In genomic region chr3:43902415-43902814, GRCh38 we compare ENCODE assay signal across 30 cellular contexts.
"Had no signal": no experiment of that assay in that cellular context is flagged by ENCODE, and none has a peak within 500 bp of the region (broad histone marks: within the 10 kb centered on the region; RNA-seq: fewer than 3 reads in every experiment).

No MANE protein-coding gene starts in this region.

- H3K9me3 ChIP-seq: adrenal gland, body of pancreas, breast epithelium, Peyer's patch, SJSA1 had no signal

- H3K27ac Mint-ChIP-seq: activated CD4-positive, alpha-beta T cell treated with anti-CD3 and anti-CD28 coated beads, Interleukin-2, amount 10 ng/mL, durations not matched to agents 24 days and 14 days; activated CD8-positive, alpha-beta T cell treated with anti-CD3 and anti-CD28 coated beads for 36 hours; activated naive CD8-positive, alpha-beta T cell treated with anti-CD3 and anti-CD28 coated beads for 36 hours; activated T-cell treated with anti-CD3 and anti-CD28 coated beads, Interleukin-2, amount 50 U/mL, for 72 hours; activated T-helper 17 cell treated with anti-CD3 and anti-CD28 coated beads, Interleukin-2, amount 50 U/mL, for 72 hours had no signal

- H3K4me1 Mint-ChIP-seq: activated CD4-positive, alpha-beta T cell treated with anti-CD3 and anti-CD28 coated beads, Interleukin-2, amount 10 ng/mL, durations not matched to agents 24 days and 14 days; activated naive CD8-positive, alpha-beta T cell treated with anti-CD3 and anti-CD28 coated beads for 36 hours; activated T-helper 17 cell treated with anti-CD3 and anti-CD28 coated beads, Interleukin-2, amount 50 U/mL, for 72 hours had no signal

- H3K36me3 ChIP-seq: adrenal gland, breast epithelium, Peyer's patch, SJSA1 had no signal

- H3K36me3 Mint-ChIP-seq: activated naive CD8-positive, alpha-beta T cell treated with anti-CD3 and anti-CD28 coated beads for 36 hours had no signal

- H3K4me3 ChIP-seq: adrenal gland, body of pancreas, breast epithelium, K562, Peyer's patch, SJSA1 had no signal

- DNase-seq: activated CD4-positive, alpha-beta T cell treated with anti-CD3 and anti-CD28 coated beads, Interleukin-2, amount 10 ng/mL, durations not matched to agents 24 days and 14 days; activated CD4-positive, alpha-beta T cell treated with anti-CD3 and anti-CD28 coated beads, Interleukin-2, amount 50 U/mL, for 4 hours; activated CD8-positive, alpha-beta T cell treated with anti-CD3 and anti-CD28 coated beads for 36 hours; activated effector memory CD4-positive, alpha-beta T cell treated with anti-CD3 and anti-CD28 coated beads, Interleukin-2, amount 50 U/mL, for 16 hours; activated naive CD4-positive, alpha-beta T cell; activated naive CD4-positive, alpha-beta T cell treated with anti-CD3 and anti-CD28 coated beads, Interleukin-2, amount 50 U/mL, for 16 hours; activated naive CD8-positive, alpha-beta T cell treated with anti-CD3 and anti-CD28 coated beads for 36 hours; activated T-cell treated with anti-CD3 and anti-CD28 coated beads, Interleukin-2, amount 50 U/mL, for 1 hour; activated T-cell treated with anti-CD3 and anti-CD28 coated beads, Interleukin-2, amount 50 U/mL, for 72 hours; adrenal gland; body of pancreas; NCI-H1105; NCI-H1417 treated with DMSO at 0.1 percent for 48 hours; NCI-H187 treated with DMSO at 0.1 percent for 48 hours; NCI-H2081; NCI-H2171 treated with DMSO at 0.1 percent for 48 hours; NCI-H2227 treated with DMSO at 0.1 percent for 48 hours; NCI-H446; NCI-H510A treated with DMSO at 0.1 percent for 48 hours; NCI-H526 treated with DMSO at 0.1 percent for 48 hours; NCI-H774; PC-3; Peyer's patch; RPMI8226; SHP77 treated with DMSO at 0.1 percent for 48 hours; T1000 had no signal

- H3K9me3 Mint-ChIP-seq: activated CD4-positive, alpha-beta T cell treated with anti-CD3 and anti-CD28 coated beads, Interleukin-2, amount 10 ng/mL, durations not matched to agents 24 days and 14 days; activated T-cell treated with anti-CD3 and anti-CD28 coated beads, Interleukin-2, amount 50 U/mL, for 72 hours had no signal

- H3K4me3 Mint-ChIP-seq: activated CD4-positive, alpha-beta T cell treated with anti-CD3 and anti-CD28 coated beads, Interleukin-2, amount 10 ng/mL, durations not matched to agents 24 days and 14 days; activated CD8-positive, alpha-beta T cell treated with anti-CD3 and anti-CD28 coated beads for 36 hours; activated naive CD8-positive, alpha-beta T cell treated with anti-CD3 and anti-CD28 coated beads for 36 hours; activated T-cell treated with anti-CD3 and anti-CD28 coated beads, Interleukin-2, amount 50 U/mL, for 72 hours; activated T-helper 17 cell treated with anti-CD3 and anti-CD28 coated beads, Interleukin-2, amount 50 U/mL, for 72 hours had no signal

- H3K4me1 ChIP-seq: adrenal gland, body of pancreas, breast epithelium, Peyer's patch, SJSA1 had no signal

- H3K27me3 ChIP-seq: body of pancreas, breast epithelium, Peyer's patch, SJSA1 had no signal

- H3K27ac ChIP-seq: adrenal gland, body of pancreas, breast epithelium, Peyer's patch, SJSA1 had no signal

- ATAC-seq: activated CD8-positive, alpha-beta T cell treated with anti-CD3 and anti-CD28 coated beads for 36 hours; activated T-cell treated with anti-CD3 and anti-CD28 coated beads, Interleukin-2, amount 50 U/mL, for 72 hours; activated T-helper 17 cell treated with anti-CD3 and anti-CD28 coated beads, Interleukin-2, amount 50 U/mL, for 72 hours; body of pancreas; K562; PC-3 had no signal
